9 cellular contexts compared by ENCODE assay signal in genomic region chr9:27247756-27248155, GRCh38. TPM values are rescaled to one million over a fixed set of nuclear protein-coding genes. Genes with fewer than 3 reads are reported as not detected.
DNase-seq lines count a peak whose midpoint lies in the region; ATAC-seq, FAIRE-seq and TF ChIP-seq lines count a peak whose summit lies in the region.
"Had no signal": no experiment of that assay in that cellular context is flagged by ENCODE, and none has a peak within 500 bp of the region (broad histone marks: within the 10 kb centered on the region; RNA-seq: fewer than 3 reads in every experiment).

No MANE protein-coding gene starts in this region.

- FAIRE-seq in A549 (lab: Jason Lieb, UNC) (no peak), RCC 7860 (lab: Jason Lieb, UNC) (no peak)
- FAIRE-seq: islet of Langerhans had no signal

- TF ChIP-seq EP300 in A549 (IDR thresholded peaks at IDR 0.05) = no peak

- WGBS in A549 (ENCODE audit: missing lambda C conversion rate) = 0% methylated on average over 2 of the region's 2 CpGs

- TF ChIP-seq RAD21 in A549 (conservative IDR thresholded peaks at IDR 0.05 in 1 of 2, IDR thresholded peaks at IDR 0.05 in 1 of 2) = peak; percentile 38 to 58; a peak in 4 of 5 replicates

- H3K4me1 ChIP-seq in A549 = no peaks in the 10 kb centered on the region

- TF ChIP-seq CTCF in A549 (IDR thresholded peaks at IDR 0.05) (peak; percentile 58), GM12872 (IDR thresholded peaks at IDR 0.05; ENCODE audit: insufficient read depth, low read depth, low read length) (peak; percentile 74)

- H3K27ac ChIP-seq in A549 = no peak overlapping the region

- CTCF ChIA-PET in A549 (lab: Yijun Ruan, JAX) = interaction anchor here (0.6 to 2.1 kb wide), 19 partner anchors 9 to 458 kb away, joined by 3 to 7 read pairs (median 3); no protein-coding TSS in a partner anchor

- DNase-seq in A549 (ENCODE audit: low read depth in 1 of 2, low spot score in 1 of 2) (peak; percentile 40 to 50), NCI-H146 (lab: John Stamatoyannopoulos, UW) (peak; percentile 22), astrocyte of the hippocampus (ENCODE audit: low read depth, low spot score) (peak; percentile 61), inferior parietal cortex (ENCODE audit: extremely low spot score) (peak; percentile 11), RCC 7860 (ENCODE audit: low spot score) (no peak)

- no peak for TF ChIP-seq POLR2A in A549 (IDR thresholded peaks at IDR 0.05; ENCODE audit: low read length)

- H3K4me2 ChIP-seq in A549 = no peak overlapping the region

- H3K4me3 ChIP-seq in A549 = no peak overlapping the region

- peak; percentile 92 to 97 for ATAC-seq in A549
- peak; percentile 63 for ATAC-seq in HG02763 (IDR thresholded peaks at IDR 0.05; ENCODE audit: unreplicated experiment)
- ATAC-seq in HG03571 (IDR thresholded peaks at IDR 0.05; ENCODE audit: unreplicated experiment) = no peak

- POLR2A ChIA-PET in A549 (lab: Yijun Ruan, JAX) = interaction anchor here (0.5 kb wide), 1 partner anchor 140 kb away, joined by 3 read pairs; no protein-coding TSS in a partner anchor

- H3K9me3 ChIP-seq in A549 = no peaks in the 10 kb centered on the region

TF ChIP-seq in A549, 52 proteins besides CTCF, POLR2A, EP300 and RAD21:
- TF ChIP-seq SMC3 (IDR thresholded peaks at IDR 0.05) (peak; percentile 55), EHMT2 (IDR thresholded peaks at IDR 0.05; ENCODE audit: low read depth) (no peak), HEYL (CRISPR knock-in tag; IDR thresholded peaks at IDR 0.05) (no peak), MAX (IDR thresholded peaks at IDR 0.05) (no peak)

RNA-seq across cellular contexts. Expression of gene EQTN, which starts 49.2 kb away (rescaled TPM):
- polyA plus RNA-seq in A549 (2011; rRNA removed) (not detected in 2 replicates), A549 (2017; fragmentation: RNase III; extraction: RNeasy Plus Mini Kit Qiagen cat#74134 plus additional on column Dnase treatment) (0.11 TPM in 1 of 3 replicates, not detected in the others)
- polyA plus RNA-seq in A549 (2012; cell fraction: cytosol; rRNA removed) = not detected in 2 replicates
- not detected in 2 replicates for polyA plus RNA-seq in A549 (2012; cell fraction: nucleus; rRNA removed)
- polyA minus RNA-seq in A549 (2011; rRNA and poly(A)+ RNA removed) = not detected in 2 replicates
